ENCODE assay signal across 6 cellular contexts in the genomic region with DNA sequence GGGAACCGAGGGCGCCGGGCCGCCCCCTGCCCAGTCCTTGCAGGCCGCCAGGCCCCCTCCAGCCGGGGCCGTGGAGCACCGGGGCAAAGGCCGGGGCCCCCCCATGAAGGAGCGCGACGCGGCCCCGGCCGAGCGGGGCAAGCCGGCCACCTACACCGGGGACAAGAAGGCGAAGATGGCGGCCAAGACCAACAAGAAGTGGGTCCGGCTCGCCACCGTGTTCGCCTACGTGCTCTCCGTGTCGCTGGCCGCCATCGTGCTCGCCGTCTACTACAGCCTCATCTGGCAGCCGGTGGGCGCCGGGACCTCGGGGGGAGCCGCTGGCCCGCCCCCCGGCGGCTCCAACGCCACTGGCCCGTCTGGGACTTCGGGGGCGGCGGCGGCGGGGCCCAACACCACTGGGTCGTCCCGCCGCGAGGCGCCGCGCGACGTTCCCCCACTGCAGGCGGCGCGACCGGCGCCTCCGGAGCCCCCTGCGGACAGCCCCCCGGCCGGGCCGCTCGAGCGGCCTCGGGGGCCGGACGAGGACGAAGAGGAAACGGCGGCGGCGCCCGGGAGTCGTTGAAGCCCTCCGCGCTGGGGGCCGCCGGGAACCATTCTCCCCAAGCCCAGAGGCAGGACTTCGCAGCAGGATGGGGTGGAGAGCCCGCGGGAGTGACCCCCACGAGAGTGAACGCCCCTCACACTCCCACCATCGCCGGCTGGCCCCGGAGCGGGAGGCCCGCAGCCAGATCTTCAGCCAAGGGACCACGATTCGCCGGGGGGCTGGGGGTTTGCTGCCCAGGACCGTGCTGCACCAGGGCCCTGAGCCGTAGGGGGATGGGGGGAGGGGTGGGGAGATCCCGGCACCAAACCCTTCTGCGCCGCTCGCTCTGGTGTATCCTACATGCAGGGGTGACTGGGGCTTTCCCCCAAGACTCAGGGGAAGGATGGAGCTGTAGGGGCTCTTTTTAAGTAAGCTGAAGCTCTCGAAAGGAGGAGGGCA. TPM values are rescaled to one million over a fixed set of nuclear protein-coding genes. Genes with fewer than 3 reads are reported as not detected.
DNase-seq lines count a peak whose midpoint lies in the region; ATAC-seq, FAIRE-seq and TF ChIP-seq lines count a peak whose summit lies in the region.

No MANE protein-coding gene starts in this region.

- H3K4me1 ChIP-seq in BE2C (peaks cover 6% of the 10 kb centered on the region), HAP-1 (peaks cover 67% of the 10 kb centered on the region), HepG2 (ENCODE audit: insufficient read depth, low read length) (peaks cover 52% of the 10 kb centered on the region)

- H4K20me1 ChIP-seq in HepG2 (ENCODE audit: insufficient read depth, low read length): no peaks in the 10 kb centered on the region

- DNase-seq in BE2C (peak; percentile 46), HAP-1 (ENCODE audit: low spot score in 2 of 2) (peak in 1 of 2 experiments; percentile 50), HepG2 (ENCODE audit: low spot score) (no peak), G401 (ENCODE audit: low spot score) (no peak), GM20000 (ENCODE audit: low spot score) (no peak)
- peak; percentile 49 for DNase-seq in activated T-cell treated with anti-CD3 and anti-CD28 coated beads, Interleukin-2, amount 50 U/mL, for 1 hour

- H3K27me3 ChIP-seq in BE2C (no peaks in the 10 kb centered on the region), HAP-1 (ENCODE audit: low read depth) (no peaks in the 10 kb centered on the region), HepG2 (ENCODE audit: control insufficient read depth in 1 of 2, insufficient read depth in 2 of 2, low read length in 2 of 2) (peaks cover 0 to 7% of the 10 kb centered on the region in 2 experiments; a peak in 1 of 5 replicates)

- no peak for ATAC-seq in HepG2

- CTCF ChIA-PET in HepG2 (lab: Yijun Ruan, JAX; ENCODE audit: low intra/inter-chr PET ratio, low total read pairs): interaction anchor here (2.8 to 4.6 kb wide), 2 partner anchors 14 to 98 kb away, joined by 12 to 19 read pairs; no protein-coding TSS in a partner anchor

- 0 out of 2 replicates have a peak, but pooled peaks have one; percentile 9 for TF ChIP-seq RAD21 in HepG2 (CRISPR knock-in tag; IDR thresholded peaks at IDR 0.05)

- BruUV-seq in HepG2 (replicated peaks; lab: Mats Ljungman, UMichigan): no TSS peak

- POLR2A ChIA-PET in HepG2 (lab: Yijun Ruan, JAX): interaction anchor here (1.3 to 3.3 kb wide), 2 partner anchors 10 to 15 kb away, joined by 3 to 21 read pairs; a partner anchor contains a TSS

- H3K9me3 ChIP-seq in BE2C (no peaks in the 10 kb centered on the region), HAP-1 (no peaks in the 10 kb centered on the region), HepG2 (ENCODE audit: low read length) (no peaks in the 10 kb centered on the region)

- no peak for FAIRE-seq in HepG2 (lab: Jason Lieb, UNC)

- TF ChIP-seq POLR2A in HepG2 (IDR thresholded peaks at IDR 0.05; ENCODE audit: insufficient read depth in 1 of 2, low read depth in 2 of 2, low read length in 2 of 2): no peak

- peak overlapping the region; percentile 71 for H3K4me2 ChIP-seq in HepG2 (ENCODE audit: low read depth, low read length)

- in situ Hi-C loops in HAP-1 (cut with MboI; ENCODE audit: low sequenced_read_pairs) (no loop called here), HepG2 (cut with HindIII; ENCODE audit: extremely low pct_ligation_motif_present, low pct_unique_long_range_greater_than_20kb) (no loop called here), G401 (cut with HindIII; ENCODE audit: low sequenced_read_pairs) (no loop called here)

- H3K79me2 ChIP-seq in HepG2 (ENCODE audit: insufficient read depth, low read length): no peaks in the 10 kb centered on the region

- intact Hi-C loops in HepG2 (cut with micrococcal nuclease; ENCODE audit: unreplicated experiment): loop anchor here (5.0 kb wide), 1 partner anchor 98 kb away; no protein-coding TSS in a partner anchor

- H3K4me3 ChIP-seq in BE2C (ENCODE audit: low read depth, low read length): peak overlapping the region; percentile 67
- peak overlapping the region; percentile 52 for H3K4me3 ChIP-seq in HAP-1
- H3K4me3 ChIP-seq in HepG2 (replicated peaks in 1 of 3; ENCODE audit: insufficient read depth in 1 of 3, low read depth in 2 of 3, low read length in 3 of 3): peak overlapping the region; percentile 36 to 75 (median 75); a peak in 5 of 6 replicates

- TF ChIP-seq CTCF in BE2C (IDR thresholded peaks at IDR 0.05; ENCODE audit: low read depth, low read length): no peak
- TF ChIP-seq CTCF in HepG2 (CRISPR knock-in tag; IDR thresholded peaks at IDR 0.05): no peak
- no peak for TF ChIP-seq CTCF in GM20000 (IDR thresholded peaks at IDR 0.05; ENCODE audit: extremely low read depth, missing control alignments)

- H3K9ac ChIP-seq in HepG2 (ENCODE audit: insufficient read depth, low read depth, low read length): peak overlapping the region; percentile 64; the same call in 1 of the 2 replicates

- no peak for TF ChIP-seq EP300 in HepG2 (IDR thresholded peaks at IDR 0.05; ENCODE audit: low read depth in 2 of 2, low read length in 2 of 2)
- no peak for TF ChIP-seq EP300 in HepG2 (CRISPR knock-in tag; IDR thresholded peaks at IDR 0.05; ENCODE audit: borderline replicate concordance)

- H2AFZ ChIP-seq in HepG2 (ENCODE audit: low read length): no peak overlapping the region

- H3K27ac ChIP-seq in HepG2 (ENCODE audit: extremely low read length, insufficient read depth, low read length): no peak overlapping the region

- H3K36me3 ChIP-seq in BE2C (peaks cover 5% of the 10 kb centered on the region; the same call in 1 of the 2 replicates), HAP-1 (replicated peaks) (peaks cover 32% of the 10 kb centered on the region), HepG2 (replicated peaks in 1 of 2; ENCODE audit: control insufficient read depth in 1 of 2, insufficient read depth in 2 of 2, low read length in 2 of 2) (no peaks in the 10 kb centered on the region)

- 10% methylated on average over 15 of the region's 101 CpGs for WGBS in HepG2 (ENCODE audit: low lambda C conversion rate)

RNA-seq across cellular contexts. Expression of a gene that starts 0.8 kb away (rescaled TPM):
- 51.0 TPM for polyA plus RNA-seq in BE2C (2012; ENCODE audit: insufficient read depth, insufficient read length, low read depth)
- total RNA-seq in HepG2 (2016; rRNA removed; fragmentation: Illumina TruSeq; extraction: Trizol): 6.5 and 8.1 TPM in 2 replicates
- total RNA-seq in HepG2 (2016; cell fraction: cytosol; rRNA removed; fragmentation: Illumina TruSeq; extraction: Trizol; ENCODE audit: low read depth): 2.3 and 2.5 TPM in 2 replicates
- total RNA-seq in HepG2 (2016; cell fraction: insoluble cytoplasmic fraction; rRNA removed; fragmentation: Illumina TruSeq; extraction: Trizol): 6.7 and 7.0 TPM in 2 replicates
- total RNA-seq in HepG2 (2016; cell fraction: membrane; rRNA removed; fragmentation: Illumina TruSeq; extraction: Trizol): 8.8 and 9.5 TPM in 2 replicates
- 5.3 and 7.0 TPM in 2 replicates for total RNA-seq in HepG2 (2016; cell fraction: nucleus; rRNA removed; fragmentation: Illumina TruSeq; extraction: Trizol)
- 5.4 and 5.5 TPM in 2 replicates for polyA plus RNA-seq in HepG2 (2011; rRNA removed)
- 2.7 and 3.4 TPM in 2 replicates for polyA plus RNA-seq in HepG2 (2011; cell fraction: cytosol; rRNA removed)
- polyA plus RNA-seq in HepG2 (2011; cell fraction: nucleus; rRNA removed): 2.2 and 2.7 TPM in 2 replicates
- 4.1 and 4.6 TPM in 2 replicates for polyA plus RNA-seq in HepG2 (2012)
- polyA plus RNA-seq in HepG2 (2016; cell fraction: cytosol; fragmentation: Illumina TruSeq; extraction: Trizol; ENCODE audit: low read depth): 1.7 and 3.1 TPM in 2 replicates
- polyA plus RNA-seq in HepG2 (2016; cell fraction: insoluble cytoplasmic fraction; fragmentation: Illumina TruSeq; extraction: Trizol; ENCODE audit: low read depth): 6.6 and 7.4 TPM in 2 replicates
- polyA plus RNA-seq in HepG2 (2016; cell fraction: membrane; fragmentation: Illumina TruSeq; extraction: Trizol; ENCODE audit: low read depth): 5.0 and 6.1 TPM in 2 replicates
- 5.7 and 8.4 TPM in 2 replicates for polyA plus RNA-seq in HepG2 (2016; cell fraction: nucleus; fragmentation: Illumina TruSeq; extraction: Trizol; ENCODE audit: insufficient read depth, low read depth)
- 3.4 and 5.5 TPM in 2 replicates for polyA minus RNA-seq in HepG2 (2011; rRNA and poly(A)+ RNA removed; ENCODE audit: low replicate concordance)
- 4.6 and 5.2 TPM in 2 replicates for polyA minus RNA-seq in HepG2 (2011; cell fraction: cytosol; rRNA and poly(A)+ RNA removed)
- 2.2 and 4.2 TPM in 2 replicates for polyA minus RNA-seq in HepG2 (2011; cell fraction: nucleus; rRNA and poly(A)+ RNA removed)
- 203 TPM in 2 replicates for total RNA-seq in G401 (2014; rRNA removed; shearing (Covaris generic))

RNA-seq across cellular contexts. Expression of a gene that starts 16.5 kb away (rescaled TPM):
- polyA plus RNA-seq in BE2C (2012; ENCODE audit: insufficient read depth, insufficient read length, low read depth): 6.5 TPM
- 1.0 and 1.6 TPM in 2 replicates for total RNA-seq in HepG2 (2016; rRNA removed; fragmentation: Illumina TruSeq; extraction: Trizol)
- 0.20 and 0.71 TPM in 2 replicates for total RNA-seq in HepG2 (2016; cell fraction: cytosol; rRNA removed; fragmentation: Illumina TruSeq; extraction: Trizol; ENCODE audit: low read depth)
- 0.89 and 1.7 TPM in 2 replicates for total RNA-seq in HepG2 (2016; cell fraction: insoluble cytoplasmic fraction; rRNA removed; fragmentation: Illumina TruSeq; extraction: Trizol)
- total RNA-seq in HepG2 (2016; cell fraction: membrane; rRNA removed; fragmentation: Illumina TruSeq; extraction: Trizol): 0.74 and 0.79 TPM in 2 replicates
- 5.4 and 6.0 TPM in 2 replicates for total RNA-seq in HepG2 (2016; cell fraction: nucleus; rRNA removed; fragmentation: Illumina TruSeq; extraction: Trizol)
- 0.98 and 1.3 TPM in 2 replicates for polyA plus RNA-seq in HepG2 (2011; rRNA removed)
- 0.34 and 0.46 TPM in 2 replicates for polyA plus RNA-seq in HepG2 (2011; cell fraction: cytosol; rRNA removed)
- 16.0 and 21.0 TPM in 2 replicates for polyA plus RNA-seq in HepG2 (2011; cell fraction: nucleus; rRNA removed)
- 1.9 and 2.3 TPM in 2 replicates for polyA plus RNA-seq in HepG2 (2012)
- 0.20 and 0.31 TPM in 2 replicates for polyA plus RNA-seq in HepG2 (2016; cell fraction: cytosol; fragmentation: Illumina TruSeq; extraction: Trizol; ENCODE audit: low read depth)
- 0.72 and 1.5 TPM in 2 replicates for polyA plus RNA-seq in HepG2 (2016; cell fraction: insoluble cytoplasmic fraction; fragmentation: Illumina TruSeq; extraction: Trizol; ENCODE audit: low read depth)
- polyA plus RNA-seq in HepG2 (2016; cell fraction: membrane; fragmentation: Illumina TruSeq; extraction: Trizol; ENCODE audit: low read depth): 0.16 and 0.26 TPM in 2 replicates
- 10.8 and 14.7 TPM in 2 replicates for polyA plus RNA-seq in HepG2 (2016; cell fraction: nucleus; fragmentation: Illumina TruSeq; extraction: Trizol; ENCODE audit: insufficient read depth, low read depth)
- polyA minus RNA-seq in HepG2 (2011; rRNA and poly(A)+ RNA removed; ENCODE audit: low replicate concordance): 3.8 and 11.1 TPM in 2 replicates
- polyA minus RNA-seq in HepG2 (2011; cell fraction: cytosol; rRNA and poly(A)+ RNA removed): 0.69 and 2.3 TPM in 2 replicates
- 16.1 and 20.5 TPM in 2 replicates for polyA minus RNA-seq in HepG2 (2011; cell fraction: nucleus; rRNA and poly(A)+ RNA removed)
- total RNA-seq in G401 (2014; rRNA removed; shearing (Covaris generic)): 4.7 and 5.9 TPM in 2 replicates

RNA-seq across cellular contexts. Expression of a gene that starts 16.5 kb away (rescaled TPM):
- polyA plus RNA-seq in BE2C (2012; ENCODE audit: insufficient read depth, insufficient read length, low read depth): 30.8 TPM
- not detected in 2 replicates for total RNA-seq in HepG2 (2016; rRNA removed; fragmentation: Illumina TruSeq; extraction: Trizol)
- not detected in 2 replicates for total RNA-seq in HepG2 (2016; cell fraction: cytosol; rRNA removed; fragmentation: Illumina TruSeq; extraction: Trizol; ENCODE audit: low read depth)
- total RNA-seq in HepG2 (2016; cell fraction: insoluble cytoplasmic fraction; rRNA removed; fragmentation: Illumina TruSeq; extraction: Trizol): not detected in 2 replicates
- total RNA-seq in HepG2 (2016; cell fraction: membrane; rRNA removed; fragmentation: Illumina TruSeq; extraction: Trizol): not detected in 2 replicates
- not detected in 2 replicates for total RNA-seq in HepG2 (2016; cell fraction: nucleus; rRNA removed; fragmentation: Illumina TruSeq; extraction: Trizol)
- 0.11 TPM in 1 of 2 replicates, not detected in the other for polyA plus RNA-seq in HepG2 (2011; rRNA removed)
- polyA plus RNA-seq in HepG2 (2011; cell fraction: cytosol; rRNA removed): 0.05 and 0.06 TPM in 2 replicates
- polyA plus RNA-seq in HepG2 (2011; cell fraction: nucleus; rRNA removed): 0.39 and 0.71 TPM in 2 replicates
- not detected in 2 replicates for polyA plus RNA-seq in HepG2 (2012)
- polyA plus RNA-seq in HepG2 (2016; cell fraction: cytosol; fragmentation: Illumina TruSeq; extraction: Trizol; ENCODE audit: low read depth): not detected in 2 replicates
- polyA plus RNA-seq in HepG2 (2016; cell fraction: insoluble cytoplasmic fraction; fragmentation: Illumina TruSeq; extraction: Trizol; ENCODE audit: low read depth): not detected in 2 replicates
- polyA plus RNA-seq in HepG2 (2016; cell fraction: membrane; fragmentation: Illumina TruSeq; extraction: Trizol; ENCODE audit: low read depth): not detected in 2 replicates
- polyA plus RNA-seq in HepG2 (2016; cell fraction: nucleus; fragmentation: Illumina TruSeq; extraction: Trizol; ENCODE audit: insufficient read depth, low read depth): not detected in 2 replicates
- polyA minus RNA-seq in HepG2 (2011; rRNA and poly(A)+ RNA removed; ENCODE audit: low replicate concordance): 29.2 TPM in 1 of 2 replicates, not detected in the other
- polyA minus RNA-seq in HepG2 (2011; cell fraction: cytosol; rRNA and poly(A)+ RNA removed): not detected in 2 replicates
- not detected in 2 replicates for polyA minus RNA-seq in HepG2 (2011; cell fraction: nucleus; rRNA and poly(A)+ RNA removed)
- 99.6 and 145 TPM in 2 replicates for total RNA-seq in G401 (2014; rRNA removed; shearing (Covaris generic))

RNA-seq across cellular contexts. Expression of a gene that starts 26.6 kb away (rescaled TPM):
- not detected for polyA plus RNA-seq in BE2C (2012; ENCODE audit: insufficient read depth, insufficient read length, low read depth)
- not detected in 2 replicates for total RNA-seq in HepG2 (2016; rRNA removed; fragmentation: Illumina TruSeq; extraction: Trizol)
- not detected in 2 replicates for total RNA-seq in HepG2 (2016; cell fraction: cytosol; rRNA removed; fragmentation: Illumina TruSeq; extraction: Trizol; ENCODE audit: low read depth)
- total RNA-seq in HepG2 (2016; cell fraction: insoluble cytoplasmic fraction; rRNA removed; fragmentation: Illumina TruSeq; extraction: Trizol): not detected in 2 replicates
- total RNA-seq in HepG2 (2016; cell fraction: membrane; rRNA removed; fragmentation: Illumina TruSeq; extraction: Trizol): not detected in 2 replicates
- not detected in 2 replicates for total RNA-seq in HepG2 (2016; cell fraction: nucleus; rRNA removed; fragmentation: Illumina TruSeq; extraction: Trizol)
- polyA plus RNA-seq in HepG2 (2011; rRNA removed): not detected in 2 replicates
- polyA plus RNA-seq in HepG2 (2011; cell fraction: cytosol; rRNA removed): not detected in 2 replicates
- polyA plus RNA-seq in HepG2 (2011; cell fraction: nucleus; rRNA removed): not detected in 2 replicates
- not detected in 2 replicates for polyA plus RNA-seq in HepG2 (2012)
- not detected in 2 replicates for polyA plus RNA-seq in HepG2 (2016; cell fraction: cytosol; fragmentation: Illumina TruSeq; extraction: Trizol; ENCODE audit: low read depth)
- polyA plus RNA-seq in HepG2 (2016; cell fraction: insoluble cytoplasmic fraction; fragmentation: Illumina TruSeq; extraction: Trizol; ENCODE audit: low read depth): not detected in 2 replicates
- not detected in 2 replicates for polyA plus RNA-seq in HepG2 (2016; cell fraction: membrane; fragmentation: Illumina TruSeq; extraction: Trizol; ENCODE audit: low read depth)
- not detected in 2 replicates for polyA plus RNA-seq in HepG2 (2016; cell fraction: nucleus; fragmentation: Illumina TruSeq; extraction: Trizol; ENCODE audit: insufficient read depth, low read depth)
- not detected in 2 replicates for polyA minus RNA-seq in HepG2 (2011; rRNA and poly(A)+ RNA removed; ENCODE audit: low replicate concordance)
- polyA minus RNA-seq in HepG2 (2011; cell fraction: cytosol; rRNA and poly(A)+ RNA removed): not detected in 2 replicates
- not detected in 2 replicates for polyA minus RNA-seq in HepG2 (2011; cell fraction: nucleus; rRNA and poly(A)+ RNA removed)
- not detected in 2 replicates for total RNA-seq in G401 (2014; rRNA removed; shearing (Covaris generic))

RNA-seq across cellular contexts. Expression of a gene that starts 33.8 kb away (rescaled TPM):
- 10.1 TPM for polyA plus RNA-seq in BE2C (2012; ENCODE audit: insufficient read depth, insufficient read length, low read depth)
- total RNA-seq in HepG2 (2016; rRNA removed; fragmentation: Illumina TruSeq; extraction: Trizol): 0.09 and 0.15 TPM in 2 replicates
- total RNA-seq in HepG2 (2016; cell fraction: cytosol; rRNA removed; fragmentation: Illumina TruSeq; extraction: Trizol; ENCODE audit: low read depth): 0.20 TPM in 1 of 2 replicates, not detected in the other
- total RNA-seq in HepG2 (2016; cell fraction: insoluble cytoplasmic fraction; rRNA removed; fragmentation: Illumina TruSeq; extraction: Trizol): 0.01 and 0.15 TPM in 2 replicates
- total RNA-seq in HepG2 (2016; cell fraction: membrane; rRNA removed; fragmentation: Illumina TruSeq; extraction: Trizol): 0.14 and 0.25 TPM in 2 replicates
- 0.09 and 0.88 TPM in 2 replicates for total RNA-seq in HepG2 (2016; cell fraction: nucleus; rRNA removed; fragmentation: Illumina TruSeq; extraction: Trizol)
- polyA plus RNA-seq in HepG2 (2011; rRNA removed): 0.07 and 0.32 TPM in 2 replicates
- polyA plus RNA-seq in HepG2 (2011; cell fraction: cytosol; rRNA removed): 0.03 and 0.05 TPM in 2 replicates
- polyA plus RNA-seq in HepG2 (2011; cell fraction: nucleus; rRNA removed): 0.12 and 0.14 TPM in 2 replicates
- polyA plus RNA-seq in HepG2 (2012): 0.03 and 0.12 TPM in 2 replicates
- polyA plus RNA-seq in HepG2 (2016; cell fraction: cytosol; fragmentation: Illumina TruSeq; extraction: Trizol; ENCODE audit: low read depth): 0.01 and 0.08 TPM in 2 replicates
- polyA plus RNA-seq in HepG2 (2016; cell fraction: insoluble cytoplasmic fraction; fragmentation: Illumina TruSeq; extraction: Trizol; ENCODE audit: low read depth): 0.03 and 0.20 TPM in 2 replicates
- polyA plus RNA-seq in HepG2 (2016; cell fraction: membrane; fragmentation: Illumina TruSeq; extraction: Trizol; ENCODE audit: low read depth): 0.26 and 0.30 TPM in 2 replicates
- polyA plus RNA-seq in HepG2 (2016; cell fraction: nucleus; fragmentation: Illumina TruSeq; extraction: Trizol; ENCODE audit: insufficient read depth, low read depth): 1.5 and 2.3 TPM in 2 replicates
- 0.40 and 1.0 TPM in 2 replicates for polyA minus RNA-seq in HepG2 (2011; rRNA and poly(A)+ RNA removed; ENCODE audit: low replicate concordance)
- 0.09 and 0.59 TPM in 2 replicates for polyA minus RNA-seq in HepG2 (2011; cell fraction: cytosol; rRNA and poly(A)+ RNA removed)
- 0.37 and 0.64 TPM in 2 replicates for polyA minus RNA-seq in HepG2 (2011; cell fraction: nucleus; rRNA and poly(A)+ RNA removed)
- total RNA-seq in G401 (2014; rRNA removed; shearing (Covaris generic)): 1.0 and 3.1 TPM in 2 replicates

Comparison
In these comparisons a context has a peak if more than half of its experiments do, and no peak if none do; other contexts are left out.
1. DNase-seq: peak in BE2C (single experiment) and activated T-cell treated with anti-CD3 and anti-CD28 coated beads, Interleukin-2, amount 50 U/mL, for 1 hour (single experiment); none in HepG2 (single experiment), G401 (single experiment) and GM20000 (single experiment).
2. RNA of a gene that starts 0.8 kb away (total RNA-seq): 203 TPM in G401; 2.3 to 9.5 TPM in HepG2; every median in the first group is over 10 times any median in the second.
3. RNA of a gene that starts 16.5 kb away (total RNA-seq): 99.6 to 145 TPM in G401; not detected in HepG2; every median in the first group is over 10 times any median in the second.
4. Peak in every context shown above with its lines, with median percentiles within 50 percentile points of each other: H3K4me3 ChIP-seq.